1 cellular context compared by ENCODE assay signal in the genomic region with DNA sequence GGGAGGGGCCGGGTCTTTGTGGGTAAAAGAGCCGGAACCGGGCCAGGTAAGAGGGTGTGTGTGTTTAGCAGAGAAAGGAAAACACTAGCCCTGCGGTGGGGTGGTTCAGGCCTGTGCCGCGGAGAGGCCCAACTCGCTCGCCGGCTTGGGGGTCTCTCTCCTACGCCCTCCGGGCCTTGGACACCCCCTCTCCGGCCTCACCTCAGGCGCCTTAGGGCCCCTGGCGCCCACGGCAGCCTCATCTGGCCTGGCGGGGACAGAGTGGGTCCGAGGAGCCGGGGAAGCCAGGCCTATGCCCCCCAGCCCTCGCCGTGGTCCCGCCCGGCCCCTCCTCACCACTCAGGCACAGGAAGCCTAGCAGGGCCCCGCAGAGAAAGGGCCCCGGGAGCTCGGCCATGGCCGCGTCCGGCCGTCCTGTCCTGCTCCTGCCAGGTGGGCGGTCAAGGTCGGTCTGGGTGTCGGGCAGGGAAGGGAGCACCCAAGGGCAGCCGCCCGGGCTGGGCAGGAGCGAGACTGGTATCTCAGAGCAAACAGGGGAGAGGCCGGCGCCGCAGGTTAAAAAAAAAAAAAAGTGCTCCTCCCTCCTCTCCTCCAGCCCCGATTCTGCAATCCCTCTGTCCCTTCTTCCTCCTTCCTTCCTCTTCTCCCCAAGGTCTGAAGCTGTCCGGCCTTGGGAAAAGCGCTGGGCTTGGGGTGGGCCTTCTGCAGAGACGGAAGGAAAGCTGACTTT.
TF ChIP-seq lines count a peak whose summit lies in the region.

A gene with protein sequence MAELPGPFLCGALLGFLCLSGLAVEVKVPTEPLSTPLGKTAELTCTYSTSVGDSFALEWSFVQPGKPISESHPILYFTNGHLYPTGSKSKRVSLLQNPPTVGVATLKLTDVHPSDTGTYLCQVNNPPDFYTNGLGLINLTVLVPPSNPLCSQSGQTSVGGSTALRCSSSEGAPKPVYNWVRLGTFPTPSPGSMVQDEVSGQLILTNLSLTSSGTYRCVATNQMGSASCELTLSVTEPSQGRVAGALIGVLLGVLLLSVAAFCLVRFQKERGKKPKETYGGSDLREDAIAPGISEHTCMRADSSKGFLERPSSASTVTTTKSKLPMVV (minus strand): TSS at position 515 of the 730 bp plus-strand sequence. CDS start 118 bp downstream, at position 397.

TF ChIP-seq in HepG2, 621 proteins besides CTCF, POLR2A, EP300 and RAD21 (continues in another document):
- peak; percentile 51; the same call in 1 of the 2 replicates for TF ChIP-seq BCL6 (CRISPR knock-in tag; IDR thresholded peaks at IDR 0.05)
- peak; percentile 22; the same call in 1 of the 2 replicates for TF ChIP-seq GATAD2A (CRISPR knock-in tag; IDR thresholded peaks at IDR 0.05)
- TF ChIP-seq SKIL (CRISPR knock-in tag; IDR thresholded peaks at IDR 0.05; ENCODE audit: borderline replicate concordance) = 0 out of 2 replicates have a peak, but pooled peaks have one; percentile 63
- TF ChIP-seq MTF1 (CRISPR knock-in tag; IDR thresholded peaks at IDR 0.05) = no peak
- TF ChIP-seq, protein P1, sequence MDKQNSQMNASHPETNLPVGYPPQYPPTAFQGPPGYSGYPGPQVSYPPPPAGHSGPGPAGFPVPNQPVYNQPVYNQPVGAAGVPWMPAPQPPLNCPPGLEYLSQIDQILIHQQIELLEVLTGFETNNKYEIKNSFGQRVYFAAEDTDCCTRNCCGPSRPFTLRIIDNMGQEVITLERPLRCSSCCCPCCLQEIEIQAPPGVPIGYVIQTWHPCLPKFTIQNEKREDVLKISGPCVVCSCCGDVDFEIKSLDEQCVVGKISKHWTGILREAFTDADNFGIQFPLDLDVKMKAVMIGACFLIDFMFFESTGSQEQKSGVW (CRISPR knock-in tag; IDR thresholded peaks at IDR 0.05; ENCODE audit: borderline replicate concordance) = no peak
- 0 out of 2 replicates have a peak, but pooled peaks have one; percentile 22 for TF ChIP-seq SP5 (CRISPR knock-in tag; IDR thresholded peaks at IDR 0.05; ENCODE audit: borderline replicate concordance, low read depth)
- TF ChIP-seq PHF8 (CRISPR knock-in tag; IDR thresholded peaks at IDR 0.05) = peak; percentile 56; the same call in 1 of the 2 replicates
- peak; percentile 38; the same call in 1 of the 2 replicates for TF ChIP-seq ZFY (CRISPR knock-in tag; IDR thresholded peaks at IDR 0.05)
- peak; percentile 46 for TF ChIP-seq ZFX (CRISPR knock-in tag; IDR thresholded peaks at IDR 0.05; ENCODE audit: low read depth)
- no peak for TF ChIP-seq CCAR2 (optimal IDR thresholded peaks at IDR 0.05; ENCODE audit: low read depth, low read length)
- TF ChIP-seq SRSF1 (optimal IDR thresholded peaks at IDR 0.05; ENCODE audit: low read depth, low read length) = peak; percentile 42
- TF ChIP-seq HNF1A (IDR thresholded peaks at IDR 0.05; ENCODE audit: low read depth) = no peak
- no peak for TF ChIP-seq HNF1A (CRISPR knock-in tag; IDR thresholded peaks at IDR 0.05; ENCODE audit: borderline replicate concordance)
- TF ChIP-seq ZNF451 (CRISPR knock-in tag; IDR thresholded peaks at IDR 0.05) = no peak
- TF ChIP-seq ELF3 (CRISPR knock-in tag; IDR thresholded peaks at IDR 0.05) = 0 out of 2 replicates have a peak, but pooled peaks have one; percentile 20
- TF ChIP-seq BORCS8-MEF2B (CRISPR knock-in tag; IDR thresholded peaks at IDR 0.05) = 0 out of 2 replicates have a peak, but pooled peaks have one; percentile 38
- peak; percentile 21; the same call in 1 of the 2 replicates for TF ChIP-seq TAF1 (CRISPR knock-in tag; IDR thresholded peaks at IDR 0.05)
- TF ChIP-seq ATM (IDR thresholded peaks at IDR 0.05; ENCODE audit: borderline replicate concordance) = no peak
- peak; percentile 64; the same call in 1 of the 2 replicates for TF ChIP-seq HNRNPL (IDR thresholded peaks at IDR 0.05; ENCODE audit: low read depth, low read length)
- no peak for TF ChIP-seq TAF15 (IDR thresholded peaks at IDR 0.05; ENCODE audit: low read depth, low read length, poor library complexity, severe bottlenecking)
- TF ChIP-seq ZNF687 (CRISPR knock-in tag; IDR thresholded peaks at IDR 0.05) = peak; percentile 65; the same call in 1 of the 2 replicates
- peak; percentile 35; the same call in 1 of the 2 replicates for TF ChIP-seq RXRB (CRISPR knock-in tag; IDR thresholded peaks at IDR 0.05; ENCODE audit: borderline replicate concordance)
- no peak for TF ChIP-seq ZNF781 (CRISPR knock-in tag; IDR thresholded peaks at IDR 0.05; ENCODE audit: borderline replicate concordance, not compliant biosample characterization)
- TF ChIP-seq MED8 (CRISPR knock-in tag; IDR thresholded peaks at IDR 0.05; ENCODE audit: insufficient replicate concordance) = no peak
- peak; percentile 53; the same call in 1 of the 2 replicates for TF ChIP-seq KDM2A (CRISPR knock-in tag; IDR thresholded peaks at IDR 0.05; ENCODE audit: borderline replicate concordance, low read depth)
- peak; percentile 58; the same call in 1 of the 2 replicates for TF ChIP-seq ZNF362 (CRISPR knock-in tag; IDR thresholded peaks at IDR 0.05; ENCODE audit: borderline replicate concordance)
- TF ChIP-seq, protein P2, sequence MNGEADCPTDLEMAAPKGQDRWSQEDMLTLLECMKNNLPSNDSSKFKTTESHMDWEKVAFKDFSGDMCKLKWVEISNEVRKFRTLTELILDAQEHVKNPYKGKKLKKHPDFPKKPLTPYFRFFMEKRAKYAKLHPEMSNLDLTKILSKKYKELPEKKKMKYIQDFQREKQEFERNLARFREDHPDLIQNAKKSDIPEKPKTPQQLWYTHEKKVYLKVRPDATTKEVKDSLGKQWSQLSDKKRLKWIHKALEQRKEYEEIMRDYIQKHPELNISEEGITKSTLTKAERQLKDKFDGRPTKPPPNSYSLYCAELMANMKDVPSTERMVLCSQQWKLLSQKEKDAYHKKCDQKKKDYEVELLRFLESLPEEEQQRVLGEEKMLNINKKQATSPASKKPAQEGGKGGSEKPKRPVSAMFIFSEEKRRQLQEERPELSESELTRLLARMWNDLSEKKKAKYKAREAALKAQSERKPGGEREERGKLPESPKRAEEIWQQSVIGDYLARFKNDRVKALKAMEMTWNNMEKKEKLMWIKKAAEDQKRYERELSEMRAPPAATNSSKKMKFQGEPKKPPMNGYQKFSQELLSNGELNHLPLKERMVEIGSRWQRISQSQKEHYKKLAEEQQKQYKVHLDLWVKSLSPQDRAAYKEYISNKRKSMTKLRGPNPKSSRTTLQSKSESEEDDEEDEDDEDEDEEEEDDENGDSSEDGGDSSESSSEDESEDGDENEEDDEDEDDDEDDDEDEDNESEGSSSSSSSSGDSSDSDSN (CRISPR knock-in tag; IDR thresholded peaks at IDR 0.05) = peak; percentile 40; the same call in 1 of the 2 replicates
- no peak for TF ChIP-seq PTBP1 (IDR thresholded peaks at IDR 0.05; ENCODE audit: low read depth, low read length, poor library complexity, severe bottlenecking)
- TF ChIP-seq FIP1L1 (IDR thresholded peaks at IDR 0.05; ENCODE audit: borderline replicate concordance, insufficient read depth, low read depth, low read length) = no peak
- 0 out of 2 replicates have a peak, but pooled peaks have one; percentile 9 for TF ChIP-seq ZNF558 (CRISPR knock-in tag; IDR thresholded peaks at IDR 0.05; ENCODE audit: borderline replicate concordance)
- no peak for TF ChIP-seq MAZ (IDR thresholded peaks at IDR 0.05; ENCODE audit: borderline replicate concordance, low read depth, low read length)
- 0 out of 2 replicates have a peak, but pooled peaks have one; percentile 25 for TF ChIP-seq MAZ (CRISPR knock-in tag; IDR thresholded peaks at IDR 0.05; ENCODE audit: low read depth)
- peak; percentile 69 for TF ChIP-seq RARA (CRISPR knock-in tag; IDR thresholded peaks at IDR 0.05)
- 0 out of 2 replicates have a peak, but pooled peaks have one; percentile 27 for TF ChIP-seq ZNF331 (CRISPR knock-in tag; IDR thresholded peaks at IDR 0.05)
- no peak for TF ChIP-seq HNRNPH1 (optimal IDR thresholded peaks at IDR 0.05; ENCODE audit: low read depth, low read length)
- 0 out of 2 replicates have a peak, but pooled peaks have one; percentile 22 for TF ChIP-seq KAT8 (CRISPR knock-in tag; IDR thresholded peaks at IDR 0.05)
- peak; percentile 65 for TF ChIP-seq TBX2 (CRISPR knock-in tag; IDR thresholded peaks at IDR 0.05; ENCODE audit: borderline replicate concordance)
